Comparison of ENCODE assay signal across 24 cellular contexts in genomic region chr3:137765310-137766033, GRCh38. TPM values are rescaled to one million over a fixed set of nuclear protein-coding genes. Genes with fewer than 3 reads are reported as not detected.
DNase-seq lines count a peak whose midpoint lies in the region; ATAC-seq, FAIRE-seq and TF ChIP-seq lines count a peak whose summit lies in the region.
"Had no signal": no experiment of that assay in that cellular context is flagged by ENCODE, and none has a peak within 500 bp of the region (broad histone marks: within the 10 kb centered on the region; RNA-seq: fewer than 3 reads in every experiment).

No MANE protein-coding gene starts in this region.

- no peaks in the 10 kb centered on the region; the same call in 2 of the 3 replicates for H3K9me3 ChIP-seq in GM12878 (replicated peaks; ENCODE audit: control insufficient read depth, insufficient read depth, low read length)
- peaks cover 8% of the 10 kb centered on the region; the same call in 1 of the 2 replicates for H3K9me3 ChIP-seq in iPS-20b (ENCODE audit: insufficient read depth, low read depth, low read length)
- H3K9me3 ChIP-seq: left ventricle myocardium inferior, right atrium auricular region had no signal

- H3K4me3 ChIP-seq in GM12878, result no peak overlapping the region
- H3K4me3 ChIP-seq in iPS-20b (ENCODE audit: low read length), result peak overlapping the region; percentile 52; the same call in 1 of the 2 replicates
- H3K4me3 ChIP-seq: left ventricle myocardium inferior, right atrium auricular region had no signal

- DNase-seq in stimulated activated naive CD8-positive, alpha-beta T cell treated with anti-CD3 and anti-CD28 coated beads, Interleukin-15, amount 100 ng/mL, for 72 hours, result no peak
- DNase-seq in stimulated activated naive CD8-positive, alpha-beta T cell treated with anti-CD3 and anti-CD28 coated beads, Interleukin-15, Interleukin-2, amounts not matched to agents 100 U/mL and 50 U/mL, for 24 hours, result no peak
- DNase-seq in GM12878 (ENCODE audit: low read depth, low spot score) (no peak), foreskin melanocyte (no peak), NCI-H524 treated with DMSO at 0.1 percent for 48 hours (lab: John Stamatoyannopoulos, UW) (no peak), NCI-H446 (lab: John Stamatoyannopoulos, UW) (no peak)
- no peak for DNase-seq in NK-92 treated with Interleukin-12 subunit alpha and Interleukin-12 subunit beta, amount 100 ng/mL, for 24 hours (lab: John Stamatoyannopoulos, UW)
- DNase-seq: activated CD4-positive, CD25-positive, alpha-beta regulatory T cell treated with anti-CD3 and anti-CD28 coated beads, Interleukin-2, amount 50 U/mL, for 72 hours; CD8-positive, alpha-beta memory T cell; EL; foreskin fibroblast; left ventricle myocardium inferior; NCI-H1417 treated with DMSO at 0.1 percent for 48 hours; NCI-H2171; PC-3 had no signal

- peak; percentile 31 for ATAC-seq in stimulated activated naive CD8-positive, alpha-beta T cell treated with anti-CD3 and anti-CD28 coated beads, Interleukin-15, amount 100 ng/mL, for 72 hours
- no peak for ATAC-seq in stimulated activated naive CD8-positive, alpha-beta T cell treated with anti-CD3 and anti-CD28 coated beads, Interleukin-15, Interleukin-2, amounts not matched to agents 100 U/mL and 50 U/mL, for 24 hours
- ATAC-seq in GM12878, result no peak
- ATAC-seq: activated T-helper 17 cell treated with anti-CD3 and anti-CD28 coated beads, Interleukin-2, amount 50 U/mL, for 72 hours; PC-3 had no signal

- H3K79me2 ChIP-seq in GM12878 (ENCODE audit: control insufficient read depth, insufficient read depth, low read length), result no peaks in the 10 kb centered on the region

- H2AFZ ChIP-seq in GM12878 (ENCODE audit: control insufficient read depth, low read depth, low read length), result no peak overlapping the region

- H4K20me1 ChIP-seq in GM12878 (ENCODE audit: control insufficient read depth, insufficient read depth), result no peaks in the 10 kb centered on the region

- H3K9ac ChIP-seq in GM12878 (ENCODE audit: control insufficient read depth, insufficient read depth, low read length) (no peak overlapping the region), iPS-20b (ENCODE audit: low read depth, low read length) (no peak overlapping the region)

- 27% methylated on average over 27 of the region's 27 CpGs for WGBS in GM12878 (ENCODE audit: insufficient coverage, insufficient replicate concordance, low lambda C conversion rate, missing lambda C conversion rate)

- no peak for TF ChIP-seq RAD21 in GM12878 (IDR thresholded peaks at IDR 0.05; ENCODE audit: insufficient read depth, low read depth, low read length)

- intact Hi-C loops in GM12878 (cut with micrococcal nuclease; ENCODE audit: unreplicated experiment), result no loop called here

- H3K27me3 Mint-ChIP-seq in stimulated activated naive CD8-positive, alpha-beta T cell treated with anti-CD3 and anti-CD28 coated beads, Interleukin-15, amount 100 ng/mL, for 72 hours, result peaks cover 100% of the 10 kb centered on the region

- POLR2A ChIA-PET in GM12878 (lab: Charles Lee), result no interaction called here

- H3K27ac Mint-ChIP-seq in stimulated activated naive CD8-positive, alpha-beta T cell treated with anti-CD3 and anti-CD28 coated beads, Interleukin-15, amount 100 ng/mL, for 72 hours, result peak overlapping the region in 1 of 2 donors; percentile 71
- H3K27ac Mint-ChIP-seq: activated T-helper 17 cell treated with anti-CD3 and anti-CD28 coated beads, Interleukin-2, amount 50 U/mL, for 72 hours; CD8-positive, alpha-beta memory T cell; dendritic cell treated with granulocyte-macrophage colony-stimulating factor and Interleukin-4, amounts not matched to agents 40 ng/mL and 50 ng/mL, for 4 days; T-helper 2 cell treated with Interferon-gamma antibody and Interleukin-4, amounts not matched to agents 5 μg/mL and 100 μg/mL, for 36 hours had no signal

- CTCF ChIA-PET in GM12878 (lab: Yijun Ruan, JAX), result no interaction called here

- no peak for TF ChIP-seq CTCF in GM12878 (IDR thresholded peaks at IDR 0.05 in 2 of 3, conservative IDR thresholded peaks at IDR 0.05 in 1 of 3; ENCODE audit: control insufficient read depth in 2 of 3, extremely low read depth in 1 of 3, insufficient read depth in 1 of 3, low read depth in 3 of 3, low read length in 3 of 3)

- no peak for FAIRE-seq in GM12878 (lab: Jason Lieb, UNC)
- FAIRE-seq: bronchial epithelial cell had no signal

- peaks cover 0 to 4% of the 10 kb centered on the region in 2 donors for H3K9me3 Mint-ChIP-seq in stimulated activated naive CD8-positive, alpha-beta T cell treated with anti-CD3 and anti-CD28 coated beads, Interleukin-15, amount 100 ng/mL, for 72 hours
- H3K9me3 Mint-ChIP-seq: activated T-helper 17 cell treated with anti-CD3 and anti-CD28 coated beads, Interleukin-2, amount 50 U/mL, for 72 hours; dendritic cell treated with granulocyte-macrophage colony-stimulating factor and Interleukin-4, amounts not matched to agents 40 ng/mL and 50 ng/mL, for 4 days; T-helper 2 cell treated with Interferon-gamma antibody and Interleukin-4, amounts not matched to agents 5 μg/mL and 100 μg/mL, for 36 hours had no signal

- RAD21 ChIA-PET in GM12878 (lab: Charles Lee; ENCODE audit: unreplicated experiment), result no interaction called here

- SMC1A ChIA-PET in GM12878 (lab: Charles Lee; ENCODE audit: uncharacterized antibody, unreplicated experiment), result no interaction called here

- H3K27ac ChIP-seq in GM12878 (ENCODE audit: control insufficient read depth, insufficient read depth) (no peak overlapping the region), iPS-20b (ENCODE audit: low read length) (no peak overlapping the region)
- H3K27ac ChIP-seq: left ventricle myocardium inferior, right atrium auricular region had no signal

- in situ Hi-C loops in GM12878 (cut with MboI), result loop anchor here (25.0 kb wide), 1 partner anchor 1172 kb away; the partner anchor contains the start of genes FOXL2 and FOXL2NB

- no peak for TF ChIP-seq POLR2A in GM12878 (IDR thresholded peaks at IDR 0.05; ENCODE audit: low read depth, low read length)

- H3K4me1 ChIP-seq in GM12878 (ENCODE audit: control insufficient read depth, insufficient read depth, low read length) (no peaks in the 10 kb centered on the region), iPS-20b (ENCODE audit: insufficient read depth, low read length) (peaks cover 51% of the 10 kb centered on the region)

- H3K27me3 ChIP-seq in GM12878 (replicated peaks in 1 of 2; ENCODE audit: control insufficient read depth in 2 of 2, insufficient read depth in 2 of 2, low read length in 1 of 2), result peaks cover 23 to 40% of the 10 kb centered on the region in 2 experiments
- H3K27me3 ChIP-seq in iPS-20b (ENCODE audit: insufficient read depth, low read length), result peaks cover 100% of the 10 kb centered on the region

- no peak overlapping the region for H3K4me2 ChIP-seq in GM12878 (ENCODE audit: control insufficient read depth, insufficient read depth)

- peaks cover 37% of the 10 kb centered on the region for H3K4me1 Mint-ChIP-seq in stimulated activated naive CD8-positive, alpha-beta T cell treated with anti-CD3 and anti-CD28 coated beads, Interleukin-15, amount 100 ng/mL, for 72 hours
- H3K4me1 Mint-ChIP-seq: activated T-helper 17 cell treated with anti-CD3 and anti-CD28 coated beads, Interleukin-2, amount 50 U/mL, for 72 hours had no signal

- H3K4me3 Mint-ChIP-seq in stimulated activated naive CD8-positive, alpha-beta T cell treated with anti-CD3 and anti-CD28 coated beads, Interleukin-15, amount 100 ng/mL, for 72 hours, result no peak overlapping the region
- H3K4me3 Mint-ChIP-seq: activated T-helper 17 cell treated with anti-CD3 and anti-CD28 coated beads, Interleukin-2, amount 50 U/mL, for 72 hours; CD8-positive, alpha-beta memory T cell; dendritic cell treated with granulocyte-macrophage colony-stimulating factor and Interleukin-4, amounts not matched to agents 40 ng/mL and 50 ng/mL, for 4 days; T-helper 2 cell treated with Interferon-gamma antibody and Interleukin-4, amounts not matched to agents 5 μg/mL and 100 μg/mL, for 36 hours had no signal

- no TSS peak for BruUV-seq in GM12878 (replicated peaks; lab: Mats Ljungman, UMichigan)

- no peaks in the 10 kb centered on the region for H3K36me3 ChIP-seq in GM12878 (ENCODE audit: control insufficient read depth in 2 of 2, insufficient read depth in 2 of 2, low read length in 1 of 2)
- H3K36me3 ChIP-seq in iPS-20b (ENCODE audit: insufficient read depth, low read depth, low read length), result no peaks in the 10 kb centered on the region
- H3K36me3 ChIP-seq: left ventricle myocardium inferior, right atrium auricular region had no signal

- no peak for TF ChIP-seq EP300 in GM12878 (IDR thresholded peaks at IDR 0.05; ENCODE audit: borderline replicate concordance in 1 of 2, control insufficient read depth in 1 of 2, low read depth in 2 of 2, low read length in 2 of 2)

RNA-seq across cellular contexts. Expression of gene SOX14, which starts 1.4 kb away (rescaled TPM):
- not detected in 2 replicates for total RNA-seq in GM12878 (2013; cell fraction: nucleolus; rRNA removed)
- 0.11 TPM in 1 of 2 replicates, not detected in the other for total RNA-seq in GM12878 (2014; rRNA removed)
- total RNA-seq in GM12878 (2014; rRNA removed; fragmentation: Illumina TruSeq; extraction: Trizol), result not detected in 2 replicates
- total RNA-seq in GM12878 (2021), result not detected in 2 replicates
- polyA plus RNA-seq in GM12878 (2011; ENCODE audit: low read depth), result not detected
- polyA plus RNA-seq in GM12878 (2011; rRNA removed), result not detected in 2 replicates
- polyA plus RNA-seq in GM12878 (2011; cell fraction: cytosol; rRNA removed), result not detected in 2 replicates
- not detected in 2 replicates for polyA plus RNA-seq in GM12878 (2011; cell fraction: nucleus; rRNA removed)
- not detected in 2 replicates for polyA plus RNA-seq in GM12878 (2012)
- polyA plus RNA-seq in GM12878 (2014; fragmentation: Illumina TruSeq; extraction: Trizol), result not detected in 2 replicates
- polyA plus RNA-seq in GM12878 (2014; fragmentation: Nextera tagmentation; extraction: Ambion mirVana), result not detected
- not detected in 2 replicates for polyA plus RNA-seq in GM12878 (2014; rRNA removed)
- polyA plus RNA-seq in GM12878 (2016; fragmentation: Nextera tagmentation; extraction: Ambion mirVana), result not detected
- not detected in 2 replicates for polyA minus RNA-seq in GM12878 (2011; rRNA and poly(A)+ RNA removed)
- not detected in 2 replicates for polyA minus RNA-seq in GM12878 (2011; cell fraction: cytosol; rRNA and poly(A)+ RNA removed)
- polyA minus RNA-seq in GM12878 (2011; cell fraction: nucleus; rRNA and poly(A)+ RNA removed), result not detected in 2 replicates
- total RNA-seq: activated CD8-positive, alpha-beta memory T cell treated with anti-CD3 and anti-CD28 coated beads for 36 hours; activated T-helper 17 cell treated with anti-CD3 and anti-CD28 coated beads, Interleukin-2, amount 50 U/mL, for 72 hours; bronchial epithelial cell; CD8-positive, alpha-beta memory T cell; left ventricle myocardium inferior; osteocyte; PC-3; right atrium auricular region; temporal lobe had no signal
- polyA plus RNA-seq: CD8-positive, alpha-beta memory T cell had no signal
